Comparison of ENCODE assay signal across 1 cellular context in genomic region chr7:132784406-132784805, GRCh38.
TF ChIP-seq lines count a peak whose summit lies in the region.

No MANE protein-coding gene starts in this region.

TF ChIP-seq in GM23338, 12 proteins besides CTCF, POLR2A, EP300 and RAD21 (continued from another document):
- TF ChIP-seq REST (IDR thresholded peaks at IDR 0.05; ENCODE audit: unreplicated experiment) (no peak), CREB1 (CRISPR knock-in tag; IDR thresholded peaks at IDR 0.05; ENCODE audit: low read depth) (no peak), ETS1 (IDR thresholded peaks at IDR 0.05) (no peak), NANOG (IDR thresholded peaks at IDR 0.05; ENCODE audit: borderline replicate concordance) (no peak)
